1 cellular context compared by ENCODE assay signal in genomic region chr6:29757282-29757681, GRCh38.
TF ChIP-seq lines count a peak whose summit lies in the region.

No MANE protein-coding gene starts in this region.

TF ChIP-seq in GM23338, 12 proteins besides CTCF, POLR2A, EP300 and RAD21 (continued from another document):
- no peak for TF ChIP-seq REST (IDR thresholded peaks at IDR 0.05; ENCODE audit: unreplicated experiment)
